Comparison of ENCODE assay signal across 9 cellular contexts in genomic region chr7:537911-538634, GRCh38. TPM values are rescaled to one million over a fixed set of nuclear protein-coding genes. Genes with fewer than 3 reads are reported as not detected.
DNase-seq lines count a peak whose midpoint lies in the region; ATAC-seq and TF ChIP-seq lines count a peak whose summit lies in the region.
"Had no signal": no experiment of that assay in that cellular context is flagged by ENCODE, and none has a peak within 500 bp of the region (broad histone marks: within the 10 kb centered on the region; RNA-seq: fewer than 3 reads in every experiment).

No MANE protein-coding gene starts in this region.

- no peak overlapping the region for H3K9ac ChIP-seq in HUES48 (ENCODE audit: low read depth, low read length)
- H3K9ac ChIP-seq in mammary epithelial cell (ENCODE audit: insufficient read depth, low read length) = peak overlapping the region; percentile 82

- ATAC-seq in GM21447 (IDR thresholded peaks at IDR 0.05; ENCODE audit: unreplicated experiment) = no peak
- no peak for ATAC-seq in GM21825 (IDR thresholded peaks at IDR 0.05; ENCODE audit: unreplicated experiment)
- ATAC-seq: T-cell had no signal

- no TSS peak for BruUV-seq in mammary epithelial cell (replicated peaks; lab: Mats Ljungman, UMichigan)

- peak; percentile 87 for DNase-seq in mammary epithelial cell
- peak; percentile 81 for DNase-seq in kidney epithelial cell (ENCODE audit: low read depth)
- peak; percentile 52 to 56 for DNase-seq in uterus
- DNase-seq in pons (ENCODE audit: low spot score) = no peak
- no peak for DNase-seq in NK-92 treated with Interleukin-12 subunit alpha and Interleukin-12 subunit beta, amount 100 ng/mL, for 24 hours (lab: John Stamatoyannopoulos, UW)
- DNase-seq: T-cell had no signal

- H3K4me3 ChIP-seq in HUES48 (ENCODE audit: low read depth, low read length) (no peak overlapping the region), mammary epithelial cell (replicated peaks in 1 of 3; ENCODE audit: insufficient read depth in 1 of 3, low read depth in 2 of 3, low read length in 3 of 3) (peak overlapping the region in 2 of 3 experiments; percentile 10 to 53), kidney epithelial cell (ENCODE audit: low read depth, low read length) (no peak overlapping the region), uterus (no peak overlapping the region)

- intact Hi-C loops in mammary epithelial cell (cut with micrococcal nuclease) = loop anchor here (5.0 kb wide), 1 partner anchor 294 kb away; the partner anchor contains the start of gene SUN1
- intact Hi-C loops in uterus (cut with DNase I; ENCODE audit: low total_unique reads) = no loop called here

- dilution Hi-C loops in mammary epithelial cell (cut with HindIII; ENCODE audit: low sequenced_read_pairs) = no loop called here

- H3K4me1 ChIP-seq in HUES48 (ENCODE audit: control insufficient read depth, insufficient read depth, low read length) (peaks cover 3% of the 10 kb centered on the region), mammary epithelial cell (ENCODE audit: insufficient read depth, low read length) (peaks cover 44% of the 10 kb centered on the region), uterus (peaks cover 0 to 8% of the 10 kb centered on the region in 2 donors)

- H3K9me3 ChIP-seq in HUES48 (ENCODE audit: control insufficient read depth, insufficient read depth, low read length) = no peaks in the 10 kb centered on the region
- no peaks in the 10 kb centered on the region for H3K9me3 ChIP-seq in mammary epithelial cell (replicated peaks; ENCODE audit: insufficient read depth, low read length)
- H3K9me3 ChIP-seq in uterus = no peaks in the 10 kb centered on the region

- TF ChIP-seq CTCF in mammary epithelial cell (conservative IDR thresholded peaks at IDR 0.05 in 1 of 2, IDR thresholded peaks at IDR 0.05 in 1 of 2; ENCODE audit: extremely low read depth in 1 of 2, insufficient read depth in 1 of 2, low read depth in 1 of 2, low read length in 2 of 2) = no peak
- TF ChIP-seq CTCF in kidney epithelial cell (IDR thresholded peaks at IDR 0.05; ENCODE audit: insufficient read depth, low read length, poor library complexity, severe bottlenecking) = no peak
- TF ChIP-seq CTCF in uterus (IDR thresholded peaks at IDR 0.05) = no peak

- H3K4me2 ChIP-seq in mammary epithelial cell (ENCODE audit: insufficient read depth, low read depth, low read length) = peak overlapping the region; percentile 98

- no peaks in the 10 kb centered on the region for H3K36me3 ChIP-seq in HUES48 (ENCODE audit: control insufficient read depth, insufficient read depth, low read length)
- no peaks in the 10 kb centered on the region for H3K36me3 ChIP-seq in mammary epithelial cell (ENCODE audit: insufficient read depth, low read length)
- H3K36me3 ChIP-seq in kidney epithelial cell (ENCODE audit: control insufficient read depth, insufficient read depth, low read length) = no peaks in the 10 kb centered on the region
- no peaks in the 10 kb centered on the region for H3K36me3 ChIP-seq in uterus

- CTCF ChIA-PET in mammary epithelial cell (lab: Charles Lee; ENCODE audit: low non-redundant PET) = no interaction called here

- H3K27me3 ChIP-seq in HUES48 (ENCODE audit: control insufficient read depth, insufficient read depth, low read length) (no peaks in the 10 kb centered on the region), mammary epithelial cell (ENCODE audit: insufficient read depth, low read length) (no peaks in the 10 kb centered on the region), kidney epithelial cell (ENCODE audit: control insufficient read depth, insufficient read depth, low read length) (no peaks in the 10 kb centered on the region), uterus (no peaks in the 10 kb centered on the region)

- H4K20me1 ChIP-seq in mammary epithelial cell (ENCODE audit: insufficient read depth, low read length) = no peaks in the 10 kb centered on the region

- WGBS in mammary epithelial cell (ENCODE audit: low coverage, missing lambda C conversion rate) = 31% methylated on average over 7 of the region's 21 CpGs

- no peaks in the 10 kb centered on the region for H3K79me2 ChIP-seq in mammary epithelial cell (ENCODE audit: insufficient read depth, low read length)

- H3K27ac ChIP-seq in HUES48 (ENCODE audit: low read depth, low read length) = peak overlapping the region; percentile 33
- H3K27ac ChIP-seq in mammary epithelial cell (ENCODE audit: insufficient read depth, low read depth, low read length) = peak overlapping the region; percentile 85
- H3K27ac ChIP-seq in uterus = peak overlapping the region in 1 of 2 donors; percentile 5

- in situ Hi-C loops in mammary epithelial cell (cut with MboI; ENCODE audit: low sequenced_read_pairs in 2 of 2) = no loop called here

- H2AFZ ChIP-seq in mammary epithelial cell (ENCODE audit: low read depth, low read length) = no peak overlapping the region

- no peak for TF ChIP-seq POLR2A in uterus (IDR thresholded peaks at IDR 0.05)

RNA-seq across cellular contexts. Expression of gene PDGFA, which starts 18.4 kb away (rescaled TPM):
- 100 to 1,000 TPM in 1 of 2 donors, 10 to 100 TPM in 1; 60.5 to 167 TPM for total RNA-seq in mammary epithelial cell
- 29.2 TPM for polyA plus RNA-seq in mammary epithelial cell
- 93.4 TPM for polyA minus RNA-seq in mammary epithelial cell
- 65.6 and 92.4 TPM in 2 replicates for total RNA-seq in kidney epithelial cell
- 10 to 100 TPM; 20.9 to 35.1 (median 33.6) TPM for total RNA-seq in uterus

Comparison
In these comparisons a context has a peak if more than half of its experiments do, and no peak if none do; other contexts are left out.
1. H3K4me3 ChIP-seq: peak in mammary epithelial cell (2 of 3); none in HUES48 (single experiment), kidney epithelial cell (single experiment) and uterus (0 of 2).
2. DNase-seq: peak in mammary epithelial cell (single experiment), kidney epithelial cell (single experiment) and uterus (2 of 2); none in pons (single experiment) and NK-92 treated with Interleukin-12 subunit alpha and Interleukin-12 subunit beta, amount 100 ng/mL, for 24 hours (single experiment).